In genomic region chr22:26276530-26277200, GRCh38 we compare ENCODE assay signal across 17 cellular contexts.
DNase-seq lines count a peak whose midpoint lies in the region; TF ChIP-seq lines count a peak whose summit lies in the region.
"Had no signal": no experiment of that assay in that cellular context is flagged by ENCODE, and none has a peak within 500 bp of the region (broad histone marks: within the 10 kb centered on the region; RNA-seq: fewer than 3 reads in every experiment).

No MANE protein-coding gene starts in this region.

- H3K4me1 Mint-ChIP-seq in osteocyte (ENCODE audit: unreplicated experiment): no peaks in the 10 kb centered on the region
- H3K4me1 Mint-ChIP-seq in activated T-helper 2 cell treated with anti-CD3 and anti-CD28 coated beads, Interferon-gamma antibody, Interleukin-2, Interleukin-4, amounts not matched to agents 10 μg/mL and 5 μg/mL and 100 μg/mL, durations not matched to agents 14 hours and 24 hours and 36 hours (ENCODE audit: low read depth): no peaks in the 10 kb centered on the region
- H3K4me1 Mint-ChIP-seq: CD8-positive, alpha-beta memory T cell had no signal

- peak; percentile 13 for DNase-seq in Daoy (ENCODE audit: low read depth)
- DNase-seq in NCI-H446 treated with DMSO at 0.1 percent for 48 hours (lab: John Stamatoyannopoulos, UW): peak; percentile 37
- peak; percentile 17 for DNase-seq in globus pallidus (ENCODE audit: low spot score)
- DNase-seq in pons (ENCODE audit: low spot score): peak; percentile 44
- DNase-seq in osteocyte (ENCODE audit: extremely low spot score, unreplicated experiment): no peak
- DNase-seq in right atrium auricular region (ENCODE audit: low spot score): no peak
- DNase-seq in activated T-helper 2 cell treated with anti-CD3 and anti-CD28 coated beads, Interferon-gamma antibody, Interleukin-2, Interleukin-4, amounts not matched to agents 10 μg/mL and 5 μg/mL and 100 μg/mL, durations not matched to agents 14 hours and 24 hours and 36 hours (ENCODE audit: low spot score): no peak
- DNase-seq: CD8-positive, alpha-beta memory T cell; NCI-H1436; NCI-H1930; OCI-M1; Right ventricle myocardium superior had no signal

- H3K27ac ChIP-seq in right atrium auricular region: no peak overlapping the region
- H3K27ac ChIP-seq: A549; BLaER1 treated with 17β-estradiol and CSF1 and Interleukin-3, amounts not matched to agents 10 nM and 100 nM; HL-60; KMS-11; SK-N-MC had no signal

- intact Hi-C loops in activated T-helper 2 cell treated with anti-CD3 and anti-CD28 coated beads, Interferon-gamma antibody, Interleukin-2, Interleukin-4, amounts not matched to agents 10 μg/mL and 5 μg/mL and 100 μg/mL, durations not matched to agents 14 hours and 24 hours and 36 hours (cut with micrococcal nuclease): no loop called here

- H3K27me3 ChIP-seq in right atrium auricular region: no peaks in the 10 kb centered on the region
- H3K27me3 ChIP-seq: BLaER1 treated with 17β-estradiol and CSF1 and Interleukin-3, amounts not matched to agents 10 nM and 100 nM had no signal

- H3K4me3 ChIP-seq in right atrium auricular region: no peak overlapping the region
- H3K4me3 ChIP-seq: A549; BLaER1 treated with 17β-estradiol and CSF1 and Interleukin-3, amounts not matched to agents 10 nM and 100 nM; SK-N-MC had no signal

- H3K4me3 Mint-ChIP-seq in osteocyte (ENCODE audit: unreplicated experiment): no peak overlapping the region
- no peak overlapping the region for H3K4me3 Mint-ChIP-seq in activated T-helper 2 cell treated with anti-CD3 and anti-CD28 coated beads, Interferon-gamma antibody, Interleukin-2, Interleukin-4, amounts not matched to agents 10 μg/mL and 5 μg/mL and 100 μg/mL, durations not matched to agents 14 hours and 24 hours and 36 hours (ENCODE audit: low read depth)
- H3K4me3 Mint-ChIP-seq: CD8-positive, alpha-beta memory T cell had no signal

- TF ChIP-seq CTCF in osteocyte (IDR thresholded peaks at IDR 0.05): no peak
- TF ChIP-seq CTCF in right atrium auricular region (IDR thresholded peaks at IDR 0.05): no peak

- H3K27ac Mint-ChIP-seq in osteocyte (ENCODE audit: unreplicated experiment): no peak overlapping the region
- H3K27ac Mint-ChIP-seq in activated T-helper 2 cell treated with anti-CD3 and anti-CD28 coated beads, Interferon-gamma antibody, Interleukin-2, Interleukin-4, amounts not matched to agents 10 μg/mL and 5 μg/mL and 100 μg/mL, durations not matched to agents 14 hours and 24 hours and 36 hours: no peak overlapping the region
- H3K27ac Mint-ChIP-seq: CD8-positive, alpha-beta memory T cell had no signal

- no peaks in the 10 kb centered on the region for H3K4me1 ChIP-seq in right atrium auricular region
- H3K4me1 ChIP-seq: A549 had no signal

- no peaks in the 10 kb centered on the region for H3K36me3 ChIP-seq in right atrium auricular region
- H3K36me3 ChIP-seq: BLaER1 treated with 17β-estradiol and CSF1 and Interleukin-3, amounts not matched to agents 10 nM and 100 nM had no signal

- peaks cover 26% of the 10 kb centered on the region for H3K27me3 Mint-ChIP-seq in osteocyte (ENCODE audit: unreplicated experiment)
- peaks cover 9% of the 10 kb centered on the region for H3K27me3 Mint-ChIP-seq in activated T-helper 2 cell treated with anti-CD3 and anti-CD28 coated beads, Interferon-gamma antibody, Interleukin-2, Interleukin-4, amounts not matched to agents 10 μg/mL and 5 μg/mL and 100 μg/mL, durations not matched to agents 14 hours and 24 hours and 36 hours (ENCODE audit: low read depth)

- no peaks in the 10 kb centered on the region for H3K9me3 ChIP-seq in right atrium auricular region
- H3K9me3 ChIP-seq: A549; BLaER1 treated with 17β-estradiol and CSF1 and Interleukin-3, amounts not matched to agents 10 nM and 100 nM had no signal

- H3K36me3 Mint-ChIP-seq in osteocyte (ENCODE audit: unreplicated experiment): no peaks in the 10 kb centered on the region
- H3K36me3 Mint-ChIP-seq in activated T-helper 2 cell treated with anti-CD3 and anti-CD28 coated beads, Interferon-gamma antibody, Interleukin-2, Interleukin-4, amounts not matched to agents 10 μg/mL and 5 μg/mL and 100 μg/mL, durations not matched to agents 14 hours and 24 hours and 36 hours (ENCODE audit: low read depth): no peaks in the 10 kb centered on the region
- H3K36me3 Mint-ChIP-seq: CD8-positive, alpha-beta memory T cell had no signal

- H3K9me3 Mint-ChIP-seq in osteocyte (ENCODE audit: unreplicated experiment): no peaks in the 10 kb centered on the region
- H3K9me3 Mint-ChIP-seq in activated T-helper 2 cell treated with anti-CD3 and anti-CD28 coated beads, Interferon-gamma antibody, Interleukin-2, Interleukin-4, amounts not matched to agents 10 μg/mL and 5 μg/mL and 100 μg/mL, durations not matched to agents 14 hours and 24 hours and 36 hours: no peaks in the 10 kb centered on the region
- H3K9me3 Mint-ChIP-seq: CD8-positive, alpha-beta memory T cell had no signal

Comparison
In these comparisons a context has a peak if more than half of its experiments do, and no peak if none do; other contexts are left out.
1. DNase-seq: peak in Daoy (single experiment), NCI-H446 treated with DMSO at 0.1 percent for 48 hours (single experiment), globus pallidus (single experiment) and pons (single experiment); none in osteocyte (single experiment), right atrium auricular region (single experiment) and activated T-helper 2 cell treated with anti-CD3 and anti-CD28 coated beads, Interferon-gamma antibody, Interleukin-2, Interleukin-4, amounts not matched to agents 10 μg/mL and 5 μg/mL and 100 μg/mL, durations not matched to agents 14 hours and 24 hours and 36 hours (single experiment).